ENCODE assay signal across 32 cellular contexts in the genomic region with DNA sequence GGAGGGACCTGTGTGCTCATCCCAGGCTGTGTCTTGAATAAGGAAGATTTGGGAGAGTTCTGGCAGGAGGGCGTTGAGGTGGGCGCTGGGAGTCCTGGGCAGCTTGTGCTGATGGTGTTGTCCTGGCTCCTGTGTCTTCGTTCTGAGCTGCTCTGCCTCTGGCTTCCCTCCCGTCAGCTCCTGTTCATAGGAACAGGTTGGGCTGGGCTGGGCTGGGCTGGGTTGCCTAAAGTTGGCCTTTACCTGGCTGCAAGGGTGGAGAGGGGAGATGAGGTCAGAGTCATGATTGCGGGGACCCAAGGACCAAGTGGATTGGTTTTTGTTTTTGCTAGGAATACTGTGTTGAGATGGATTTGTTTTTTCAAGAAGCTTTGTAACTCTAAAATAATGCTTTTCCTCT. TPM values are rescaled to one million over a fixed set of nuclear protein-coding genes. Genes with fewer than 3 reads are reported as not detected.
DNase-seq lines count a peak whose midpoint lies in the region; ATAC-seq, FAIRE-seq and TF ChIP-seq lines count a peak whose summit lies in the region.
"Had no signal": no experiment of that assay in that cellular context is flagged by ENCODE, and none has a peak within 500 bp of the region (broad histone marks: within the 10 kb centered on the region; RNA-seq: fewer than 3 reads in every experiment).

No MANE protein-coding gene starts in this region.

- no peak overlapping the region for H3K4me3 ChIP-seq in naive thymus-derived CD4-positive, alpha-beta T cell (ENCODE audit: low read length)
- H3K4me3 ChIP-seq: gastroesophageal sphincter, hepatocyte, MG63, SJSA1 had no signal

- no peaks in the 10 kb centered on the region for H3K27me3 Mint-ChIP-seq in activated T-cell treated with anti-CD3 and anti-CD28 coated beads, Interleukin-2, amount 50 U/mL, for 72 hours (ENCODE audit: low read depth)
- no peaks in the 10 kb centered on the region for H3K27me3 Mint-ChIP-seq in activated T-helper 17 cell treated with anti-CD3 and anti-CD28 coated beads, Interleukin-2, amount 50 U/mL, for 72 hours
- H3K27me3 Mint-ChIP-seq in naive thymus-derived CD4-positive, alpha-beta T cell, result no peaks in the 10 kb centered on the region

- peaks cover 16 to 22% of the 10 kb centered on the region in 2 donors for H3K36me3 Mint-ChIP-seq in activated T-cell treated with anti-CD3 and anti-CD28 coated beads, Interleukin-2, amount 50 U/mL, for 72 hours (ENCODE audit: insufficient read depth in 2 of 2)
- peaks cover 98% of the 10 kb centered on the region for H3K36me3 Mint-ChIP-seq in activated T-helper 17 cell treated with anti-CD3 and anti-CD28 coated beads, Interleukin-2, amount 50 U/mL, for 72 hours (ENCODE audit: low read depth)
- H3K36me3 Mint-ChIP-seq in naive thymus-derived CD4-positive, alpha-beta T cell, result peaks cover 10 to 46% (median 36%) of the 10 kb centered on the region in 5 donors

- ATAC-seq in activated T-cell treated with anti-CD3 and anti-CD28 coated beads, Interleukin-2, amount 50 U/mL, for 72 hours (replicated peaks in 1 of 2), result no peak
- no peak for ATAC-seq in activated T-helper 17 cell treated with anti-CD3 and anti-CD28 coated beads, Interleukin-2, amount 50 U/mL, for 72 hours (replicated peaks)
- no peak for ATAC-seq in naive thymus-derived CD4-positive, alpha-beta T cell
- ATAC-seq in GM18870 (IDR thresholded peaks at IDR 0.05; ENCODE audit: unreplicated experiment), result no peak
- ATAC-seq: gastroesophageal sphincter, left cardiac atrium, right cardiac atrium had no signal

- peak overlapping the region; percentile 34 for H3K27ac ChIP-seq in naive thymus-derived CD4-positive, alpha-beta T cell (ENCODE audit: low read depth, low read length)
- H3K27ac ChIP-seq: gastroesophageal sphincter, hepatocyte, SJSA1 had no signal

- TF ChIP-seq POLR2A in GM12892 (IDR thresholded peaks at IDR 0.05; ENCODE audit: low read depth, low read length), result no peak

- H3K27me3 ChIP-seq in naive thymus-derived CD4-positive, alpha-beta T cell (ENCODE audit: control insufficient read depth in 2 of 2, insufficient read depth in 2 of 2, low read length in 2 of 2), result no peaks in the 10 kb centered on the region
- H3K27me3 ChIP-seq: BE2C, gastroesophageal sphincter, hepatocyte, MG63, SJSA1 had no signal

- H3K27ac Mint-ChIP-seq in activated T-cell treated with anti-CD3 and anti-CD28 coated beads, Interleukin-2, amount 50 U/mL, for 72 hours, result peak overlapping the region; percentile 68
- H3K27ac Mint-ChIP-seq in activated T-helper 17 cell treated with anti-CD3 and anti-CD28 coated beads, Interleukin-2, amount 50 U/mL, for 72 hours, result peak overlapping the region; percentile 80
- H3K27ac Mint-ChIP-seq in naive thymus-derived CD4-positive, alpha-beta T cell, result peak overlapping the region in 7 of 9 donors; percentile 10 to 88 (median 54)

- intact Hi-C loops in naive thymus-derived CD4-positive, alpha-beta T cell (cut with micrococcal nuclease), result no loop called here

- no peaks in the 10 kb centered on the region for H3K9me3 Mint-ChIP-seq in activated T-cell treated with anti-CD3 and anti-CD28 coated beads, Interleukin-2, amount 50 U/mL, for 72 hours
- H3K9me3 Mint-ChIP-seq in activated T-helper 17 cell treated with anti-CD3 and anti-CD28 coated beads, Interleukin-2, amount 50 U/mL, for 72 hours, result no peaks in the 10 kb centered on the region
- no peaks in the 10 kb centered on the region for H3K9me3 Mint-ChIP-seq in naive thymus-derived CD4-positive, alpha-beta T cell

- peaks cover 23 to 93% (median 24%) of the 10 kb centered on the region in 3 experiments for H3K36me3 ChIP-seq in naive thymus-derived CD4-positive, alpha-beta T cell (ENCODE audit: control insufficient read depth in 2 of 3, insufficient read depth in 3 of 3, low read length in 3 of 3)

- CTCF ChIA-PET in naive thymus-derived CD4-positive, alpha-beta T cell (lab: Charles Lee), result no interaction called here

- peaks cover 22% of the 10 kb centered on the region for H3K4me1 Mint-ChIP-seq in activated T-cell treated with anti-CD3 and anti-CD28 coated beads, Interleukin-2, amount 50 U/mL, for 72 hours (ENCODE audit: low read depth)
- H3K4me1 Mint-ChIP-seq in activated T-helper 17 cell treated with anti-CD3 and anti-CD28 coated beads, Interleukin-2, amount 50 U/mL, for 72 hours, result peaks cover 21% of the 10 kb centered on the region
- H3K4me1 Mint-ChIP-seq in naive thymus-derived CD4-positive, alpha-beta T cell, result peaks cover 18 to 53% (median 46%) of the 10 kb centered on the region in 7 donors

- no peak for DNase-seq in activated T-cell treated with anti-CD3 and anti-CD28 coated beads, Interleukin-2, amount 50 U/mL, for 72 hours
- DNase-seq in activated T-cell treated with anti-CD3 and anti-CD28 coated beads for 4 hours (no peak), GM12892 (ENCODE audit: insufficient read length) (no peak), medulla oblongata (ENCODE audit: extremely low spot score) (no peak), NCI-H2107 (lab: John Stamatoyannopoulos, UW) (no peak)
- no peak for DNase-seq in naive thymus-derived CD4-positive, alpha-beta T cell
- DNase-seq: ACHN; activated CD4-positive, alpha-beta T cell treated with anti-CD3 and anti-CD28 coated beads for 48 hours; BE2C; central memory CD4-positive, alpha-beta T cell; COR-L47; DMS79 treated with DMSO at 0.1 percent for 48 hours; KBM-7; left cardiac atrium; MG63; NCI-H1105 treated with DMSO at 0.1 percent for 48 hours; NCI-H1930; NCI-H526 treated with DMSO at 0.1 percent for 48 hours; right cardiac atrium; stimulated activated CD4-positive, alpha-beta T cell treated with anti-CD3 and anti-CD28 coated beads, Interleukin-4, amount 100 ng/mL, for 1 hour had no signal

- no peak overlapping the region for H3K4me3 Mint-ChIP-seq in activated T-cell treated with anti-CD3 and anti-CD28 coated beads, Interleukin-2, amount 50 U/mL, for 72 hours
- H3K4me3 Mint-ChIP-seq in activated T-helper 17 cell treated with anti-CD3 and anti-CD28 coated beads, Interleukin-2, amount 50 U/mL, for 72 hours, result no peak overlapping the region
- peak overlapping the region in 2 of 10 donors; percentile 23 to 65 for H3K4me3 Mint-ChIP-seq in naive thymus-derived CD4-positive, alpha-beta T cell

- FAIRE-seq in GM12892 (lab: Jason Lieb, UNC), result peak; percentile 68
- FAIRE-seq: RCC 7860 had no signal

- H3K9me3 ChIP-seq in naive thymus-derived CD4-positive, alpha-beta T cell (ENCODE audit: control insufficient read depth in 2 of 3, low read length in 3 of 3), result no peaks in the 10 kb centered on the region
- H3K9me3 ChIP-seq: BE2C, gastroesophageal sphincter, MG63, SJSA1 had no signal

- peaks cover 5 to 15% of the 10 kb centered on the region in 2 donors for H3K4me1 ChIP-seq in naive thymus-derived CD4-positive, alpha-beta T cell (ENCODE audit: control insufficient read depth in 2 of 2, insufficient read depth in 2 of 2, low read length in 2 of 2)
- H3K4me1 ChIP-seq: BE2C, gastroesophageal sphincter, SJSA1 had no signal

- POLR2A ChIA-PET in naive thymus-derived CD4-positive, alpha-beta T cell (lab: Charles Lee), result interaction anchor here (0.6 to 1.3 kb wide), 2 partner anchors 9 to 494 kb away, joined by 3 to 4 read pairs; partner anchors contain the start of gene NECAP2

RNA-seq across cellular contexts. Expression of gene NECAP2, which starts 9.1 kb away (rescaled TPM):
- total RNA-seq in activated T-cell treated with anti-CD3 and anti-CD28 coated beads, Interleukin-2, amount 50 U/mL, for 72 hours, result 10 to 100 TPM; 80.4 to 84.5 TPM
- polyA plus RNA-seq in GM12892 (2012; ENCODE audit: missing spikeins), result 86.2 TPM
- total RNA-seq in activated T-helper 17 cell treated with anti-CD3 and anti-CD28 coated beads, Interleukin-2, amount 50 U/mL, for 72 hours, result 10 to 100 TPM; 68.0 to 83.7 TPM
- total RNA-seq in naive thymus-derived CD4-positive, alpha-beta T cell, result 100 to 1,000 TPM in 4 of 5 experiments, 10 to 100 TPM in 1; 98.2 to 161 (median 148) TPM
- polyA plus RNA-seq in naive thymus-derived CD4-positive, alpha-beta T cell, result 100 to 1,000 TPM; 258 to 264 TPM

RNA-seq across cellular contexts. Expression of gene SPATA21, which starts 12.4 kb away (rescaled TPM):
- not detected for total RNA-seq in activated T-cell treated with anti-CD3 and anti-CD28 coated beads, Interleukin-2, amount 50 U/mL, for 72 hours
- polyA plus RNA-seq in GM12892 (2012; ENCODE audit: missing spikeins), result 0.61 TPM
- total RNA-seq in activated T-helper 17 cell treated with anti-CD3 and anti-CD28 coated beads, Interleukin-2, amount 50 U/mL, for 72 hours, result under 1 TPM in 1 of 2 donors, not detected in 1; 0.08 TPM
- total RNA-seq in naive thymus-derived CD4-positive, alpha-beta T cell, result not detected
- polyA plus RNA-seq in naive thymus-derived CD4-positive, alpha-beta T cell, result not detected
- total RNA-seq: dermis microvascular lymphatic vessel endothelial cell; fibroblast of lung; left cardiac atrium; lung microvascular endothelial cell; right cardiac atrium; SJSA1; T-helper 1 cell treated with Interleukin-12 subunit alpha and Interleukin-12 subunit beta and Interleukin-4 antibody, amounts not matched to agents 30 ng/mL and 1 ng/mL, for 36 hours; temporal lobe; urinary bladder had no signal
- polyA plus RNA-seq: fibroblast of lung had no signal
